22 cellular contexts compared by ENCODE assay signal in the genomic region with DNA sequence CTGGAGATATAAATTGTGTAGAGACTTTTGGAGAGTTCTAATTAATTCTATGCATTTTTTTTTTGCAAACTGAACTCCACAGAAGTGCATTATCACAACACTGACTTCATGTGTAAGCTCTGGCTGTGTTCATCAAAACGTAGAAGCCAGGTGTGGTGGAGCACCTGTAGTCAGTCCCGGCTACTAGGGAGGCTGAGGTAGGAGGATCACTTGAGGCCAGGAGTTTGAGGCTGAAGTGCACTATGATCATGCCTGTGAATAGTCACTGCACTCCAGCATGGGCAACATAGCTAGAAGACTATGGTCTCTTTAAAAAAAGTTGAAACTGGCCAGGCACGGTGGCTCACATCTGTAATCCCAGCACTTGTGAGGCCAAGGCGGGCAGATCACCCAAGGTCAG.
"Had no signal": no experiment of that assay in that cellular context is flagged by ENCODE, and none has a peak within 500 bp of the region (broad histone marks: within the 10 kb centered on the region; RNA-seq: fewer than 3 reads in every experiment).

No MANE protein-coding gene starts in this region.

- H3K9me3 ChIP-seq: SJSA1 had no signal

- H3K27ac ChIP-seq: HL-60, SJSA1, SK-N-MC had no signal

- H3K27me3 ChIP-seq: SJSA1 had no signal

- H3K4me1 ChIP-seq: SJSA1 had no signal

- DNase-seq: KBM-7, MV-4-11, NCI-H1048, NCI-H1105, NCI-H1417, NCI-H1436 treated with DMSO at 0.1 percent for 48 hours, NCI-H1694, NCI-H187 treated with DMSO at 0.1 percent for 48 hours, NCI-H2029 treated with DMSO at 0.1 percent for 48 hours, NCI-H2171 treated with DMSO at 0.1 percent for 48 hours, NCI-H345, NCI-H524, NCI-H526 treated with DMSO at 0.1 percent for 48 hours, NCI-H774, Right ventricle myocardium superior, RPMI8226, SIG-M5 had no signal

- H3K36me3 ChIP-seq: SJSA1 had no signal

- H3K4me3 ChIP-seq: SJSA1, SK-N-MC had no signal

- FAIRE-seq: HTR-8/SVneo, RCC 7860 had no signal
